In genomic region chrX:135531813-135532212, GRCh38 we compare ENCODE assay signal across 1 cellular context.
TF ChIP-seq lines count a peak whose summit lies in the region.

No MANE protein-coding gene starts in this region.

TF ChIP-seq in K562, 482 proteins besides CTCF, POLR2A, EP300 and RAD21 (continued from another document):
- TF ChIP-seq ZBTB40 (IDR thresholded peaks at IDR 0.05) (no peak), ZBTB40 (CRISPR knock-in tag; IDR thresholded peaks at IDR 0.05) (no peak), MCM2 (IDR thresholded peaks at IDR 0.05; ENCODE audit: low read depth) (no peak), MAFG (tag; conservative IDR thresholded peaks at IDR 0.05) (no peak), TCF3 (CRISPR knock-in tag; IDR thresholded peaks at IDR 0.05) (0 out of 2 replicates have a peak, but pooled peaks have one; percentile 24), PCBP2 (IDR thresholded peaks at IDR 0.05; ENCODE audit: low read depth, low read length, poor library complexity, severe bottlenecking) (no peak), CHD7 (IDR thresholded peaks at IDR 0.05; ENCODE audit: low read depth, low read length) (no peak), ARID1B (IDR thresholded peaks at IDR 0.05) (peak; percentile 34; the same call in 1 of the 2 replicates)
